29 cellular contexts compared by ENCODE assay signal in the genomic region with DNA sequence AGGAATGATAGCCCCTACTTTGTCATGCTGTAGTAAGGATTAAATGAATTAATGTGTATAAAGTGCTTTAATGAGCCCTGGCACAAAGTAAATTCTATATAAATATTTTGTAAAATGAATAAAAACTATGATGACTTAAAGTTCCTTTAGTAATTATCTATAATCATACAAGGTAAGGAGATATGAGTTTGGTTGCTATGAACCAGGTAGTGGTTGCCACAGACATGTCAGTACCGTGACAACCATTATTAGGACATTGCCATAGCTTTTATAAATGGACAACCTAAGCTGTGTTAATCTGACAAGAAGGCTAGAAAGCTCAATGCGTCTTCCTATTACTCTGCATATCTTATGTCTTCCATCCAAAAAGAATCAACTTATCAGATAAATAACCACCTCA. TPM values are rescaled to one million over a fixed set of nuclear protein-coding genes. Genes with fewer than 3 reads are reported as not detected.
"Had no signal": no experiment of that assay in that cellular context is flagged by ENCODE, and none has a peak within 500 bp of the region (broad histone marks: within the 10 kb centered on the region; RNA-seq: fewer than 3 reads in every experiment).

Gene ARL13A (plus strand): TSS at position 301 of the 400 bp plus-strand sequence. CDS start 3,982 bp downstream, outside the sequence.

- H3K27me3 ChIP-seq: suprapubic skin, testis, thyroid gland, tibial artery, tibial nerve, transverse colon, upper lobe of left lung, upper lobe of right lung, uterus, vagina had no signal

- H3K9me3 ChIP-seq: suprapubic skin, testis, thoracic aorta, thyroid gland, tibial artery, tibial nerve, transverse colon, upper lobe of left lung, upper lobe of right lung, uterus, vagina had no signal

- H3K4me1 ChIP-seq: suprapubic skin, testis, thyroid gland, tibial artery, tibial nerve, upper lobe of left lung, upper lobe of right lung, uterus, vagina had no signal

- ATAC-seq: stimulated activated effector memory CD8-positive, alpha-beta T cell treated with anti-CD3 and anti-CD28 coated beads, Interleukin-12 subunit alpha, Interleukin-12 subunit beta, amount 100 ng/mL, for 72 hours; stimulated activated memory B cell treated with anti-CD40 and anti-IgM and Interleukin-4, amounts not matched to agents 10 μg/mL and 1 μg/mL and 100 μg/mL, for 72 hours; stimulated activated naive B cell treated with anti-CD40 and anti-IgM and Interleukin-4, amounts not matched to agents 10 μg/mL and 1 μg/mL and 100 μg/mL, for 72 hours; stimulated activated naive CD8-positive, alpha-beta T cell treated with anti-CD3 and anti-CD28 coated beads, Interleukin-15, amount 100 ng/mL, for 72 hours; stimulated activated naive CD8-positive, alpha-beta T cell treated with anti-CD3 and anti-CD28 coated beads, Interleukin-15, Interleukin-2, amounts not matched to agents 100 U/mL and 50 U/mL, for 24 hours; upper lobe of right lung had no signal

- DNase-seq: stimulated activated CD4-positive, alpha-beta T cell treated with anti-CD3 and anti-CD28 coated beads, Interleukin-2, amount 100 ng/mL, for 48 hours; stimulated activated CD4-positive, alpha-beta T cell treated with anti-CD3 and anti-CD28 coated beads, Interleukin-4, amount 100 ng/mL, for 1 hour; stimulated activated CD4-positive, alpha-beta T cell treated with anti-CD3 and anti-CD28 coated beads, Interleukin-4, amount 100 ng/mL, for 24 hours; stimulated activated CD4-positive, alpha-beta T cell treated with anti-CD3 and anti-CD28 coated beads, Interleukin-4, amount 100 ng/mL, for 4 hours; stimulated activated CD8-positive, alpha-beta memory T cell treated with anti-CD3 and anti-CD28 coated beads, Interleukin-4, amount 100 ng/mL, for 48 hours; stimulated activated naive B cell treated with anti-CD40 and anti-IgM and Interleukin-4, amounts not matched to agents 10 μg/mL and 1 μg/mL and 100 μg/mL, for 72 hours; stimulated activated naive CD4-positive, alpha-beta T cell; stimulated activated naive CD4-positive, alpha-beta T cell treated with Interleukin-2 at 50 U/mL for 16 hours; stimulated activated naive CD8-positive, alpha-beta T cell treated with anti-CD3 and anti-CD28 coated beads, Interleukin-15, amount 100 ng/mL, for 72 hours; stimulated activated naive CD8-positive, alpha-beta T cell treated with anti-CD3 and anti-CD28 coated beads, Interleukin-15, Interleukin-2, amounts not matched to agents 100 U/mL and 50 U/mL, for 24 hours; substantia nigra; testis; thyroid gland; tibial artery; transverse colon; trophoblast cell; upper lobe of left lung; upper lobe of right lung; uterus had no signal

- H3K27ac ChIP-seq: suprapubic skin, testis, thoracic aorta, thyroid gland, tibial artery, tibial nerve, transverse colon, upper lobe of left lung, upper lobe of right lung, uterus, vagina had no signal

- H3K4me3 ChIP-seq: suprapubic skin, testis, thoracic aorta, thyroid gland, tibial artery, tibial nerve, transverse colon, upper lobe of left lung, upper lobe of right lung, uterus, vagina had no signal

- H3K36me3 ChIP-seq: suprapubic skin, thoracic aorta, thyroid gland, tibial artery, transverse colon, upper lobe of left lung, upper lobe of right lung, uterus, vagina had no signal

RNA-seq across cellular contexts. Expression of gene ARL13A, which starts in this region (rescaled TPM):
- total RNA-seq: subcutaneous adipose tissue, suprapubic skin, temporal lobe, thoracic aorta, thyroid gland, tibial nerve, transverse colon, upper lobe of left lung, upper lobe of right lung, ureter, urinary bladder, uterus, vagina had no signal
- polyA plus RNA-seq: urinary bladder had no signal
